Comparison of ENCODE assay signal across 1 cellular context in the genomic region with DNA sequence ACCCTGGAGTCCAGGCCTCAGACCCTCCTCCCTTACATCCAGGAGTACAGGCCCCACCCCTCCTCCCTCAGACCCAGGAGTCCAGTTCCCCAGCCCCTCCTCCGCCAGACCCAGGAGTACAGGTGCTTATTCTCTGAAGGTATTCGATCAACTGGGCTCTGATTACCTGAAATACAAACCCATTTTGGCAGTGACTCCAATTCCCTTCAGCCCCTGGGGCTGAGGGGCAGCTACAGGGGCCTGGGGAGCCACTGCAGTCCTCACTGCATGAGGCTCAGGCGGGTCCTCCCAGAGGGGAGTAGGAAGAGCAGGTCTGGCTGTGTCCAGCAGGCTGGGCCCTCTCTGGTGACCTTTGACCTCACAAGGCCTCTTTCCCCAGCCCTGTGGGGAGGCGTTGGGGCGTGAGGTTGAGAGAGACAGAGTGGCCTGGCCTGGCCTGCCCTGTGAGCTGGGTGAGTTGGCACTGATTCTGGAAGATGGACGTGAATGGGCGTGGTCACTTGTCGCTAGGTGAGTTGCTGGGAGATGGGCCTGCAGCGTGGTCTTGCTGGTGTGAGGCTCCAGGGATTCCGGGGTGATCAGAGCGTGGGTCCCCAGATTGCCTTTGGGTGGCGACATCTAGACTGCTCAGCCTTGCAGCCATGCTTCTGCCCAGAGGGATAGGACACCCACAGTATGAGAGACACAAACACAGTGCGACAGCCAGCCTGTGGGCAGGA.
TF ChIP-seq lines count a peak whose summit lies in the region.

No MANE protein-coding gene starts in this region.

TF ChIP-seq in HepG2, 621 proteins besides CTCF, POLR2A, EP300 and RAD21 (continues in another document):
- TF ChIP-seq, protein P1, sequence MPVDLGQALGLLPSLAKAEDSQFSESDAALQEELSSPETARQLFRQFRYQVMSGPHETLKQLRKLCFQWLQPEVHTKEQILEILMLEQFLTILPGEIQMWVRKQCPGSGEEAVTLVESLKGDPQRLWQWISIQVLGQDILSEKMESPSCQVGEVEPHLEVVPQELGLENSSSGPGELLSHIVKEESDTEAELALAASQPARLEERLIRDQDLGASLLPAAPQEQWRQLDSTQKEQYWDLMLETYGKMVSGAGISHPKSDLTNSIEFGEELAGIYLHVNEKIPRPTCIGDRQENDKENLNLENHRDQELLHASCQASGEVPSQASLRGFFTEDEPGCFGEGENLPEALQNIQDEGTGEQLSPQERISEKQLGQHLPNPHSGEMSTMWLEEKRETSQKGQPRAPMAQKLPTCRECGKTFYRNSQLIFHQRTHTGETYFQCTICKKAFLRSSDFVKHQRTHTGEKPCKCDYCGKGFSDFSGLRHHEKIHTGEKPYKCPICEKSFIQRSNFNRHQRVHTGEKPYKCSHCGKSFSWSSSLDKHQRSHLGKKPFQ (CRISPR knock-in tag; IDR thresholded peaks at IDR 0.05; ENCODE audit: insufficient replicate concordance), result no peak
- TF ChIP-seq ZNF235 (CRISPR knock-in tag; IDR thresholded peaks at IDR 0.05; ENCODE audit: borderline replicate concordance), result 0 out of 2 replicates have a peak, but pooled peaks have one; percentile 29
- peak; percentile 49; the same call in 1 of the 2 replicates for TF ChIP-seq NR2F2 (IDR thresholded peaks at IDR 0.05; ENCODE audit: borderline replicate concordance, low read depth)
- TF ChIP-seq, protein P2, sequence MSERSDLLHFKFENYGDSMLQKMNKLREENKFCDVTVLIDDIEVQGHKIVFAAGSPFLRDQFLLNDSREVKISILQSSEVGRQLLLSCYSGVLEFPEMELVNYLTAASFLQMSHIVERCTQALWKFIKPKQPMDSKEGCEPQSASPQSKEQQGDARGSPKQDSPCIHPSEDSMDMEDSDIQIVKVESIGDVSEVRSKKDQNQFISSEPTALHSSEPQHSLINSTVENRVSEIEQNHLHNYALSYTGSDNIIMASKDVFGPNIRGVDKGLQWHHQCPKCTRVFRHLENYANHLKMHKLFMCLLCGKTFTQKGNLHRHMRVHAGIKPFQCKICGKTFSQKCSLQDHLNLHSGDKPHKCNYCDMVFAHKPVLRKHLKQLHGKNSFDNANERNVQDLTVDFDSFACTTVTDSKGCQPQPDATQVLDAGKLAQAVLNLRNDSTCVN (CRISPR knock-in tag; IDR thresholded peaks at IDR 0.05; ENCODE audit: borderline replicate concordance), result 0 out of 2 replicates have a peak, but pooled peaks have one; percentile 10
- no peak for TF ChIP-seq BRD4 (CRISPR knock-in tag; IDR thresholded peaks at IDR 0.05)
- no peak for TF ChIP-seq ZNF878 (CRISPR knock-in tag; IDR thresholded peaks at IDR 0.05)
- TF ChIP-seq ISX (CRISPR knock-in tag; conservative IDR thresholded peaks at IDR 0.05), result no peak
- TF ChIP-seq, protein P3, sequence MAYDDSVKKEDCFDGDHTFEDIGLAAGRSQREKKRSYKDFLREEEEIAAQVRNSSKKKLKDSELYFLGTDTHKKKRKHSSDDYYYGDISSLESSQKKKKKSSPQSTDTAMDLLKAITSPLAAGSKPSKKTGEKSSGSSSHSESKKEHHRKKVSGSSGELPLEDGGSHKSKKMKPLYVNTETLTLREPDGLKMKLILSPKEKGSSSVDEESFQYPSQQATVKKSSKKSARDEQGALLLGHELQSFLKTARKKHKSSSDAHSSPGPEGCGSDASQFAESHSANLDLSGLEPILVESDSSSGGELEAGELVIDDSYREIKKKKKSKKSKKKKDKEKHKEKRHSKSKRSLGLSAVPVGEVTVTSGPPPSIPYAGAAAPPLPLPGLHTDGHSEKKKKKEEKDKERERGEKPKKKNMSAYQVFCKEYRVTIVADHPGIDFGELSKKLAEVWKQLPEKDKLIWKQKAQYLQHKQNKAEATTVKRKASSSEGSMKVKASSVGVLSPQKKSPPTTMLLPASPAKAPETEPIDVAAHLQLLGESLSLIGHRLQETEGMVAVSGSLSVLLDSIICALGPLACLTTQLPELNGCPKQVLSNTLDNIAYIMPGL (CRISPR knock-in tag; IDR thresholded peaks at IDR 0.05; ENCODE audit: borderline replicate concordance in 1 of 2, low read depth in 1 of 2), result peak in 1 of 2 experiments; percentile 61; a peak in 3 of 4 replicates
- no peak for TF ChIP-seq EEA1 (CRISPR knock-in tag; IDR thresholded peaks at IDR 0.05; ENCODE audit: borderline replicate concordance)
- peak; percentile 63 for TF ChIP-seq ZFY (CRISPR knock-in tag; IDR thresholded peaks at IDR 0.05)
- no peak for TF ChIP-seq MXD4 (CRISPR knock-in tag; IDR thresholded peaks at IDR 0.05)
- peak; percentile 0; the same call in 1 of the 2 replicates for TF ChIP-seq ZNF777 (CRISPR knock-in tag; IDR thresholded peaks at IDR 0.05)
- TF ChIP-seq ZMAT3 (CRISPR knock-in tag; conservative IDR thresholded peaks at IDR 0.05), result 0 out of 2 replicates have a peak, but pooled peaks have one; percentile 45
- TF ChIP-seq, protein P4, sequence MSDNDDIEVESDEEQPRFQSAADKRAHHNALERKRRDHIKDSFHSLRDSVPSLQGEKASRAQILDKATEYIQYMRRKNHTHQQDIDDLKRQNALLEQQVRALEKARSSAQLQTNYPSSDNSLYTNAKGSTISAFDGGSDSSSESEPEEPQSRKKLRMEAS (IDR thresholded peaks at IDR 0.05), result peak; percentile 19; the same call in 1 of the 2 replicates
- no peak for TF ChIP-seq SP1 (IDR thresholded peaks at IDR 0.05)
- 0 out of 2 replicates have a peak, but pooled peaks have one; percentile 31 for TF ChIP-seq SP1 (CRISPR knock-in tag; IDR thresholded peaks at IDR 0.05)
- no peak for TF ChIP-seq ZBTB3 (CRISPR knock-in tag; IDR thresholded peaks at IDR 0.05; ENCODE audit: borderline replicate concordance, low read depth)
- no peak for TF ChIP-seq ATAD3A (CRISPR knock-in tag; IDR thresholded peaks at IDR 0.05)
- no peak for TF ChIP-seq ZNF792 (CRISPR knock-in tag; IDR thresholded peaks at IDR 0.05)
- TF ChIP-seq ZBTB42 (CRISPR knock-in tag; IDR thresholded peaks at IDR 0.05), result peak; percentile 59
- TF ChIP-seq, protein P5, sequence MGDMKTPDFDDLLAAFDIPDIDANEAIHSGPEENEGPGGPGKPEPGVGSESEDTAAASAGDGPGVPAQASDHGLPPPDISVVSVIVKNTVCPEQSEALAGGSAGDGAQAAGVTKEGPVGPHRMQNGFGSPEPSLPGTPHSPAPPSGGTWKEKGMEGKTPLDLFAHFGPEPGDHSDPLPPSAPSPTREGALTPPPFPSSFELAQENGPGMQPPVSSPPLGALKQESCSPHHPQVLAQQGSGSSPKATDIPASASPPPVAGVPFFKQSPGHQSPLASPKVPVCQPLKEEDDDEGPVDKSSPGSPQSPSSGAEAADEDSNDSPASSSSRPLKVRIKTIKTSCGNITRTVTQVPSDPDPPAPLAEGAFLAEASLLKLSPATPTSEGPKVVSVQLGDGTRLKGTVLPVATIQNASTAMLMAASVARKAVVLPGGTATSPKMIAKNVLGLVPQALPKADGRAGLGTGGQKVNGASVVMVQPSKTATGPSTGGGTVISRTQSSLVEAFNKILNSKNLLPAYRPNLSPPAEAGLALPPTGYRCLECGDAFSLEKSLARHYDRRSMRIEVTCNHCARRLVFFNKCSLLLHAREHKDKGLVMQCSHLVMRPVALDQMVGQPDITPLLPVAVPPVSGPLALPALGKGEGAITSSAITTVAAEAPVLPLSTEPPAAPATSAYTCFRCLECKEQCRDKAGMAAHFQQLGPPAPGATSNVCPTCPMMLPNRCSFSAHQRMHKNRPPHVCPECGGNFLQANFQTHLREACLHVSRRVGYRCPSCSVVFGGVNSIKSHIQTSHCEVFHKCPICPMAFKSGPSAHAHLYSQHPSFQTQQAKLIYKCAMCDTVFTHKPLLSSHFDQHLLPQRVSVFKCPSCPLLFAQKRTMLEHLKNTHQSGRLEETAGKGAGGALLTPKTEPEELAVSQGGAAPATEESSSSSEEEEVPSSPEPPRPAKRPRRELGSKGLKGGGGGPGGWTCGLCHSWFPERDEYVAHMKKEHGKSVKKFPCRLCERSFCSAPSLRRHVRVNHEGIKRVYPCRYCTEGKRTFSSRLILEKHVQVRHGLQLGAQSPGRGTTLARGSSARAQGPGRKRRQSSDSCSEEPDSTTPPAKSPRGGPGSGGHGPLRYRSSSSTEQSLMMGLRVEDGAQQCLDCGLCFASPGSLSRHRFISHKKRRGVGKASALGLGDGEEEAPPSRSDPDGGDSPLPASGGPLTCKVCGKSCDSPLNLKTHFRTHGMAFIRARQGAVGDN (CRISPR knock-in tag; IDR thresholded peaks at IDR 0.05), result peak; percentile 85
- TF ChIP-seq MEIS1 (CRISPR knock-in tag; IDR thresholded peaks at IDR 0.05; ENCODE audit: borderline replicate concordance), result 0 out of 2 replicates have a peak, but pooled peaks have one; percentile 3
- TF ChIP-seq KDM5A (IDR thresholded peaks at IDR 0.05; ENCODE audit: borderline replicate concordance, low read length), result 0 out of 2 replicates have a peak, but pooled peaks have one; percentile 60
- TF ChIP-seq ZNF768 (CRISPR knock-in tag; IDR thresholded peaks at IDR 0.05), result peak; percentile 38; the same call in 1 of the 2 replicates
- no peak for TF ChIP-seq TOPORS (CRISPR knock-in tag; IDR thresholded peaks at IDR 0.05)
- TF ChIP-seq ZNF619 (CRISPR knock-in tag; IDR thresholded peaks at IDR 0.05), result peak; percentile 17; the same call in 1 of the 2 replicates
- TF ChIP-seq ZNF251 (CRISPR knock-in tag; IDR thresholded peaks at IDR 0.05), result no peak
- TF ChIP-seq ZNF776 (CRISPR knock-in tag; IDR thresholded peaks at IDR 0.05), result 0 out of 2 replicates have a peak, but pooled peaks have one; percentile 26
- TF ChIP-seq, protein P6, sequence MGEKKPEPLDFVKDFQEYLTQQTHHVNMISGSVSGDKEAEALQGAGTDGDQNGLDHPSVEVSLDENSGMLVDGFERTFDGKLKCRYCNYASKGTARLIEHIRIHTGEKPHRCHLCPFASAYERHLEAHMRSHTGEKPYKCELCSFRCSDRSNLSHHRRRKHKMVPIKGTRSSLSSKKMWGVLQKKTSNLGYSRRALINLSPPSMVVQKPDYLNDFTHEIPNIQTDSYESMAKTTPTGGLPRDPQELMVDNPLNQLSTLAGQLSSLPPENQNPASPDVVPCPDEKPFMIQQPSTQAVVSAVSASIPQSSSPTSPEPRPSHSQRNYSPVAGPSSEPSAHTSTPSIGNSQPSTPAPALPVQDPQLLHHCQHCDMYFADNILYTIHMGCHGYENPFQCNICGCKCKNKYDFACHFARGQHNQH (CRISPR knock-in tag; IDR thresholded peaks at IDR 0.05), result no peak
- TF ChIP-seq, protein P7, sequence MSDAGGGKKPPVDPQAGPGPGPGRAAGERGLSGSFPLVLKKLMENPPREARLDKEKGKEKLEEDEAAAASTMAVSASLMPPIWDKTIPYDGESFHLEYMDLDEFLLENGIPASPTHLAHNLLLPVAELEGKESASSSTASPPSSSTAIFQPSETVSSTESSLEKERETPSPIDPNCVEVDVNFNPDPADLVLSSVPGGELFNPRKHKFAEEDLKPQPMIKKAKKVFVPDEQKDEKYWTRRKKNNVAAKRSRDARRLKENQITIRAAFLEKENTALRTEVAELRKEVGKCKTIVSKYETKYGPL (CRISPR knock-in tag; IDR thresholded peaks at IDR 0.05), result no peak
- peak; percentile 24; the same call in 1 of the 2 replicates for TF ChIP-seq ZSCAN31 (CRISPR knock-in tag; IDR thresholded peaks at IDR 0.05; ENCODE audit: low read depth)
- TF ChIP-seq, protein P8, sequence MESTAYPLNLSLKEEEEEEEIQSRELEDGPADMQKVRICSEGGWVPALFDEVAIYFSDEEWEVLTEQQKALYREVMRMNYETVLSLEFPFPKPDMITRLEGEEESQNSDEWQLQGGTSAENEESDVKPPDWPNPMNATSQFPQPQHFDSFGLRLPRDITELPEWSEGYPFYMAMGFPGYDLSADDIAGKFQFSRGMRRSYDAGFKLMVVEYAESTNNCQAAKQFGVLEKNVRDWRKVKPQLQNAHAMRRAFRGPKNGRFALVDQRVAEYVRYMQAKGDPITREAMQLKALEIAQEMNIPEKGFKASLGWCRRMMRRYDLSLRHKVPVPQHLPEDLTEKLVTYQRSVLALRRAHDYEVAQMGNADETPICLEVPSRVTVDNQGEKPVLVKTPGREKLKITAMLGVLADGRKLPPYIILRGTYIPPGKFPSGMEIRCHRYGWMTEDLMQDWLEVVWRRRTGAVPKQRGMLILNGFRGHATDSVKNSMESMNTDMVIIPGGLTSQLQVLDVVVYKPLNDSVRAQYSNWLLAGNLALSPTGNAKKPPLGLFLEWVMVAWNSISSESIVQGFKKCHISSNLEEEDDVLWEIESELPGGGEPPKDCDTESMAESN (CRISPR knock-in tag; conservative IDR thresholded peaks at IDR 0.05), result 0 out of 2 replicates have a peak, but pooled peaks have one; percentile 24
- no peak for TF ChIP-seq REPIN1 (CRISPR knock-in tag; IDR thresholded peaks at IDR 0.05; ENCODE audit: borderline replicate concordance, low read depth)
- TF ChIP-seq ZFP90 (CRISPR knock-in tag; IDR thresholded peaks at IDR 0.05; ENCODE audit: borderline replicate concordance), result no peak; the same call in 1 of the 2 replicates
- no peak for TF ChIP-seq ZNF225 (CRISPR knock-in tag; IDR thresholded peaks at IDR 0.05)
- peak; percentile 95 for TF ChIP-seq ZNF329 (CRISPR knock-in tag; IDR thresholded peaks at IDR 0.05; ENCODE audit: low read depth)
- TF ChIP-seq MAZ (IDR thresholded peaks at IDR 0.05; ENCODE audit: borderline replicate concordance, low read depth, low read length), result no peak
- TF ChIP-seq MAZ (CRISPR knock-in tag; IDR thresholded peaks at IDR 0.05; ENCODE audit: low read depth), result no peak
